In the genomic region with DNA sequence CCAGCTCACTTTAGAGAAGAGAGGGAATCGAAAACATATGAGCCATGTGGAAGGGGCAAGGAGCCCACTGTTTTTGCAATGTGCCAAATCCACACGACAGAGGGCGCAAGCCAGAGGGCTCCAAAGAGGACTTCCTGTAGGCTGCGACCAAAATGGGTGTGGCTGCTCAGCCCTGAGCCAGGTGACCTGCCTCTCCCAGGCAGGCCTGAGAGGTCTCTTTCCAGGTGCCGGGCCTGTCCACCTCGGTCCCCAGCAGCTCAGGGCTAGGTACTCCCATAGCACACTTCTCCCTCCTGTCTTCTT, we compare ENCODE assay signal across 2 cellular contexts.
A peak's percentile ranks its signal among the peaks of the same experiment; 100 is the strongest.
TF ChIP-seq lines count a peak whose summit lies in the region.

No MANE protein-coding gene starts in this region.

TF ChIP-seq in IMR-90, 13 proteins besides CTCF, POLR2A, EP300 and RAD21 (continued from another document):
- TF ChIP-seq MAFK (IDR thresholded peaks at IDR 0.05; ENCODE audit: low read depth, low read length): no peak
- no peak for TF ChIP-seq RFX5 (IDR thresholded peaks at IDR 0.05; ENCODE audit: low read depth, low read length)
- TF ChIP-seq CEBPB (IDR thresholded peaks at IDR 0.05; ENCODE audit: low read depth, low read length): no peak
- TF ChIP-seq, protein P1, sequence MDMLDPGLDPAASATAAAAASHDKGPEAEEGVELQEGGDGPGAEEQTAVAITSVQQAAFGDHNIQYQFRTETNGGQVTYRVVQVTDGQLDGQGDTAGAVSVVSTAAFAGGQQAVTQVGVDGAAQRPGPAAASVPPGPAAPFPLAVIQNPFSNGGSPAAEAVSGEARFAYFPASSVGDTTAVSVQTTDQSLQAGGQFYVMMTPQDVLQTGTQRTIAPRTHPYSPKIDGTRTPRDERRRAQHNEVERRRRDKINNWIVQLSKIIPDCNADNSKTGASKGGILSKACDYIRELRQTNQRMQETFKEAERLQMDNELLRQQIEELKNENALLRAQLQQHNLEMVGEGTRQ (IDR thresholded peaks at IDR 0.05; ENCODE audit: low read depth, low read length): no peak
- no peak for TF ChIP-seq SMC3 (IDR thresholded peaks at IDR 0.05; ENCODE audit: low read depth, low read length)
- TF ChIP-seq RCOR1 (IDR thresholded peaks at IDR 0.05; ENCODE audit: insufficient replicate concordance, low read length): no peak
- TF ChIP-seq, protein P2, sequence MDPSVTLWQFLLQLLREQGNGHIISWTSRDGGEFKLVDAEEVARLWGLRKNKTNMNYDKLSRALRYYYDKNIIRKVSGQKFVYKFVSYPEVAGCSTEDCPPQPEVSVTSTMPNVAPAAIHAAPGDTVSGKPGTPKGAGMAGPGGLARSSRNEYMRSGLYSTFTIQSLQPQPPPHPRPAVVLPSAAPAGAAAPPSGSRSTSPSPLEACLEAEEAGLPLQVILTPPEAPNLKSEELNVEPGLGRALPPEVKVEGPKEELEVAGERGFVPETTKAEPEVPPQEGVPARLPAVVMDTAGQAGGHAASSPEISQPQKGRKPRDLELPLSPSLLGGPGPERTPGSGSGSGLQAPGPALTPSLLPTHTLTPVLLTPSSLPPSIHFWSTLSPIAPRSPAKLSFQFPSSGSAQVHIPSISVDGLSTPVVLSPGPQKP (IDR thresholded peaks at IDR 0.05; ENCODE audit: borderline replicate concordance, low read depth, low read length): no peak

TF ChIP-seq in K562, 482 proteins besides CTCF, POLR2A, EP300 and RAD21 (continued from another document):
- TF ChIP-seq, protein P3, sequence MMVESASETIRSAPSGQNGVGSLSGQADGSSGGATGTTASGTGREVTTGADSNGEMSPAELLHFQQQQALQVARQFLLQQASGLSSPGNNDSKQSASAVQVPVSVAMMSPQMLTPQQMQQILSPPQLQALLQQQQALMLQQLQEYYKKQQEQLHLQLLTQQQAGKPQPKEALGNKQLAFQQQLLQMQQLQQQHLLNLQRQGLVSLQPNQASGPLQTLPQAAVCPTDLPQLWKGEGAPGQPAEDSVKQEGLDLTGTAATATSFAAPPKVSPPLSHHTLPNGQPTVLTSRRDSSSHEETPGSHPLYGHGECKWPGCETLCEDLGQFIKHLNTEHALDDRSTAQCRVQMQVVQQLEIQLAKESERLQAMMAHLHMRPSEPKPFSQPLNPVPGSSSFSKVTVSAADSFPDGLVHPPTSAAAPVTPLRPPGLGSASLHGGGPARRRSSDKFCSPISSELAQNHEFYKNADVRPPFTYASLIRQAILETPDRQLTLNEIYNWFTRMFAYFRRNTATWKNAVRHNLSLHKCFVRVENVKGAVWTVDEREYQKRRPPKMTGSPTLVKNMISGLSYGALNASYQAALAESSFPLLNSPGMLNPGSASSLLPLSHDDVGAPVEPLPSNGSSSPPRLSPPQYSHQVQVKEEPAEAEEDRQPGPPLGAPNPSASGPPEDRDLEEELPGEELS (CRISPR knock-in tag; IDR thresholded peaks at IDR 0.05; ENCODE audit: borderline replicate concordance): no peak
- TF ChIP-seq ZNF778 (CRISPR knock-in tag; IDR thresholded peaks at IDR 0.05) (no peak), MAZ (CRISPR knock-in tag; conservative IDR thresholded peaks at IDR 0.05 in 1 of 2, IDR thresholded peaks at IDR 0.05 in 1 of 2) (no peak), ARNT (IDR thresholded peaks at IDR 0.05) (no peak), KLF16 (IDR thresholded peaks at IDR 0.05) (no peak), KLF13 (tag; IDR thresholded peaks at IDR 0.05; ENCODE audit: borderline replicate concordance, low read depth) (peak; percentile 32; the same call in 1 of the 2 replicates)
- TF ChIP-seq, protein P4, sequence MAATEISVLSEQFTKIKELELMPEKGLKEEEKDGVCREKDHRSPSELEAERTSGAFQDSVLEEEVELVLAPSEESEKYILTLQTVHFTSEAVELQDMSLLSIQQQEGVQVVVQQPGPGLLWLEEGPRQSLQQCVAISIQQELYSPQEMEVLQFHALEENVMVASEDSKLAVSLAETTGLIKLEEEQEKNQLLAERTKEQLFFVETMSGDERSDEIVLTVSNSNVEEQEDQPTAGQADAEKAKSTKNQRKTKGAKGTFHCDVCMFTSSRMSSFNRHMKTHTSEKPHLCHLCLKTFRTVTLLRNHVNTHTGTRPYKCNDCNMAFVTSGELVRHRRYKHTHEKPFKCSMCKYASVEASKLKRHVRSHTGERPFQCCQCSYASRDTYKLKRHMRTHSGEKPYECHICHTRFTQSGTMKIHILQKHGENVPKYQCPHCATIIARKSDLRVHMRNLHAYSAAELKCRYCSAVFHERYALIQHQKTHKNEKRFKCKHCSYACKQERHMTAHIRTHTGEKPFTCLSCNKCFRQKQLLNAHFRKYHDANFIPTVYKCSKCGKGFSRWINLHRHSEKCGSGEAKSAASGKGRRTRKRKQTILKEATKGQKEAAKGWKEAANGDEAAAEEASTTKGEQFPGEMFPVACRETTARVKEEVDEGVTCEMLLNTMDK (IDR thresholded peaks at IDR 0.05; ENCODE audit: borderline replicate concordance, insufficient read depth, low read depth, low read length, poor library complexity, severe bottlenecking): peak; percentile 70
- TF ChIP-seq, protein P5, sequence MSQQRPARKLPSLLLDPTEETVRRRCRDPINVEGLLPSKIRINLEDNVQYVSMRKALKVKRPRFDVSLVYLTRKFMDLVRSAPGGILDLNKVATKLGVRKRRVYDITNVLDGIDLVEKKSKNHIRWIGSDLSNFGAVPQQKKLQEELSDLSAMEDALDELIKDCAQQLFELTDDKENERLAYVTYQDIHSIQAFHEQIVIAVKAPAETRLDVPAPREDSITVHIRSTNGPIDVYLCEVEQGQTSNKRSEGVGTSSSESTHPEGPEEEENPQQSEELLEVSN (IDR thresholded peaks at IDR 0.05; ENCODE audit: borderline replicate concordance in 1 of 2, extremely low read depth in 1 of 2, insufficient read depth in 1 of 2, insufficient read length in 1 of 2, low read depth in 1 of 2, low read length in 1 of 2, poor library complexity in 1 of 2, severe bottlenecking in 1 of 2): peak in 1 of 2 experiments; percentile 14
- TF ChIP-seq, protein P6, sequence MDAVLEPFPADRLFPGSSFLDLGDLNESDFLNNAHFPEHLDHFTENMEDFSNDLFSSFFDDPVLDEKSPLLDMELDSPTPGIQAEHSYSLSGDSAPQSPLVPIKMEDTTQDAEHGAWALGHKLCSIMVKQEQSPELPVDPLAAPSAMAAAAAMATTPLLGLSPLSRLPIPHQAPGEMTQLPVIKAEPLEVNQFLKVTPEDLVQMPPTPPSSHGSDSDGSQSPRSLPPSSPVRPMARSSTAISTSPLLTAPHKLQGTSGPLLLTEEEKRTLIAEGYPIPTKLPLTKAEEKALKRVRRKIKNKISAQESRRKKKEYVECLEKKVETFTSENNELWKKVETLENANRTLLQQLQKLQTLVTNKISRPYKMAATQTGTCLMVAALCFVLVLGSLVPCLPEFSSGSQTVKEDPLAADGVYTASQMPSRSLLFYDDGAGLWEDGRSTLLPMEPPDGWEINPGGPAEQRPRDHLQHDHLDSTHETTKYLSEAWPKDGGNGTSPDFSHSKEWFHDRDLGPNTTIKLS (IDR thresholded peaks at IDR 0.05; ENCODE audit: borderline replicate concordance, low read depth): no peak
